1 cellular context compared by ENCODE assay signal in genomic region chr6:36423101-36423824, GRCh38.
A peak's percentile ranks its signal among the peaks of the same experiment; 100 is the strongest.
TF ChIP-seq lines count a peak whose summit lies in the region.

No MANE protein-coding gene starts in this region.

TF ChIP-seq in IMR-90, 13 proteins besides CTCF, POLR2A, EP300 and RAD21 (continued from another document):
- TF ChIP-seq, protein P1, sequence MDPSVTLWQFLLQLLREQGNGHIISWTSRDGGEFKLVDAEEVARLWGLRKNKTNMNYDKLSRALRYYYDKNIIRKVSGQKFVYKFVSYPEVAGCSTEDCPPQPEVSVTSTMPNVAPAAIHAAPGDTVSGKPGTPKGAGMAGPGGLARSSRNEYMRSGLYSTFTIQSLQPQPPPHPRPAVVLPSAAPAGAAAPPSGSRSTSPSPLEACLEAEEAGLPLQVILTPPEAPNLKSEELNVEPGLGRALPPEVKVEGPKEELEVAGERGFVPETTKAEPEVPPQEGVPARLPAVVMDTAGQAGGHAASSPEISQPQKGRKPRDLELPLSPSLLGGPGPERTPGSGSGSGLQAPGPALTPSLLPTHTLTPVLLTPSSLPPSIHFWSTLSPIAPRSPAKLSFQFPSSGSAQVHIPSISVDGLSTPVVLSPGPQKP (IDR thresholded peaks at IDR 0.05; ENCODE audit: borderline replicate concordance, low read depth, low read length): no peak
- TF ChIP-seq BHLHE40 (IDR thresholded peaks at IDR 0.05; ENCODE audit: low read depth, low read length): no peak
- no peak for TF ChIP-seq CHD1 (IDR thresholded peaks at IDR 0.05; ENCODE audit: low read depth, low read length)
- no peak for TF ChIP-seq NFE2L2 (IDR thresholded peaks at IDR 0.05; ENCODE audit: low read depth, low read length)
- no peak for TF ChIP-seq RFX5 (IDR thresholded peaks at IDR 0.05; ENCODE audit: low read depth, low read length)
- TF ChIP-seq SMC3 (IDR thresholded peaks at IDR 0.05; ENCODE audit: low read depth, low read length): peak; percentile 83
- peak; percentile 40; the same call in 1 of the 2 replicates for TF ChIP-seq FOS (IDR thresholded peaks at IDR 0.05; ENCODE audit: low read depth, low read length)
